In genomic region chr12:116745554-116745953, GRCh38 we compare ENCODE assay signal across 6 cellular contexts.
"Had no signal": no experiment of that assay in that cellular context is flagged by ENCODE, and none has a peak within 500 bp of the region (broad histone marks: within the 10 kb centered on the region; RNA-seq: fewer than 3 reads in every experiment).

No MANE protein-coding gene starts in this region.

- H3K27ac ChIP-seq: HL-60, KMS-11 had no signal

- H3K4me2 ChIP-seq: KMS-11 had no signal

- DNase-seq: IMR-90, KBM-7 had no signal

- H3K9ac ChIP-seq: KMS-11 had no signal

- FAIRE-seq: HepG2, HTR-8/SVneo had no signal

- ATAC-seq: HepG2 had no signal
